20 cellular contexts compared by ENCODE assay signal in the genomic region with DNA sequence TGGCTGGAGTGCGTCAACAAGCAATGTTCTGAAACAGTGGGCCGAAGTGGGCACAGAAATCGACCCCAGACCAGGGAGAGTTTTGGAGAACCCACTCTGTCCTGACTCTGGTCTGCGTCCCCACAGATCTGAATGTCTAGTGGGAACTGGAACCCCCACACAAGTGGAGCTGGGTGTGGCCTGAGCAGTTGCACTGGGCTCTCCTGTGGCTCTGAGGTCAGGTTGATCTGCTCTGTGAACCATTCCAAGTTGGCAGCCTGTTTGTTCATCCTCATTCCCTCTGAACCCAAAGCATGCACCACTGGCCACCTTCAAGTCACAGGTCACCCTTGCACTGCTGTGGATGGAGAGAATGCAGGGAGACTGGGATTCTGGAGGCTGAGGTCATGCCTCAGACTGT.
DNase-seq lines count a peak whose midpoint lies in the region; ATAC-seq and TF ChIP-seq lines count a peak whose summit lies in the region.
"Had no signal": no experiment of that assay in that cellular context is flagged by ENCODE, and none has a peak within 500 bp of the region (broad histone marks: within the 10 kb centered on the region; RNA-seq: fewer than 3 reads in every experiment).

No MANE protein-coding gene starts in this region.

- H3K4me3 Mint-ChIP-seq in activated CD8-positive, alpha-beta T cell treated with anti-CD3 and anti-CD28 coated beads, Interleukin-2, amount 10 ng/mL, durations not matched to agents 7 days and 5 days = no peak overlapping the region
- no peak overlapping the region for H3K4me3 Mint-ChIP-seq in activated CD8-positive, alpha-beta T cell treated with anti-CD3 and anti-CD28 coated beads for 36 hours
- H3K4me3 Mint-ChIP-seq: CD4-positive, CD25-positive, alpha-beta regulatory T cell; CD8-positive, alpha-beta T cell had no signal

- POLR2A ChIA-PET in activated CD8-positive, alpha-beta T cell treated with anti-CD3 and anti-CD28 coated beads, Interleukin-2, amount 10 ng/mL, durations not matched to agents 7 days and 5 days (lab: Charles Lee) = no interaction called here
- POLR2A ChIA-PET in activated CD8-positive, alpha-beta T cell treated with anti-CD3 and anti-CD28 coated beads for 36 hours (lab: Charles Lee) = no interaction called here

- H3K4me2 ChIP-seq in MM.1S (ENCODE audit: low read depth, low read length) = no peak overlapping the region
- H3K4me2 ChIP-seq: A549 had no signal

- ATAC-seq in activated CD8-positive, alpha-beta T cell treated with anti-CD3 and anti-CD28 coated beads, Interleukin-2, amount 10 ng/mL, durations not matched to agents 7 days and 5 days = no peak
- no peak for ATAC-seq in activated CD8-positive, alpha-beta T cell treated with anti-CD3 and anti-CD28 coated beads for 36 hours
- no peak for ATAC-seq in HG02610 (IDR thresholded peaks at IDR 0.05; ENCODE audit: unreplicated experiment)
- ATAC-seq in HG02973 (IDR thresholded peaks at IDR 0.05; ENCODE audit: unreplicated experiment) = no peak
- ATAC-seq: A549; CD8-positive, alpha-beta T cell had no signal

- H3K27me3 ChIP-seq in MM.1S (replicated peaks; ENCODE audit: insufficient read depth, low read length) = no peaks in the 10 kb centered on the region
- H3K27me3 ChIP-seq in vagina = no peaks in the 10 kb centered on the region
- H3K27me3 ChIP-seq: BE2C had no signal

- no peaks in the 10 kb centered on the region for H3K36me3 Mint-ChIP-seq in activated CD8-positive, alpha-beta T cell treated with anti-CD3 and anti-CD28 coated beads, Interleukin-2, amount 10 ng/mL, durations not matched to agents 7 days and 5 days (ENCODE audit: low read depth)
- no peaks in the 10 kb centered on the region for H3K36me3 Mint-ChIP-seq in activated CD8-positive, alpha-beta T cell treated with anti-CD3 and anti-CD28 coated beads for 36 hours (ENCODE audit: low read depth)
- H3K36me3 Mint-ChIP-seq: CD4-positive, CD25-positive, alpha-beta regulatory T cell; CD8-positive, alpha-beta T cell had no signal

- H3K36me3 ChIP-seq in MM.1S (replicated peaks; ENCODE audit: insufficient read depth, low read length) = no peaks in the 10 kb centered on the region
- H3K36me3 ChIP-seq in vagina = no peaks in the 10 kb centered on the region
- H3K36me3 ChIP-seq: BE2C had no signal

- H3K27ac Mint-ChIP-seq in activated CD8-positive, alpha-beta T cell treated with anti-CD3 and anti-CD28 coated beads, Interleukin-2, amount 10 ng/mL, durations not matched to agents 7 days and 5 days = no peak overlapping the region
- H3K27ac Mint-ChIP-seq in activated CD8-positive, alpha-beta T cell treated with anti-CD3 and anti-CD28 coated beads for 36 hours = no peak overlapping the region
- H3K27ac Mint-ChIP-seq: CD4-positive, CD25-positive, alpha-beta regulatory T cell; CD8-positive, alpha-beta T cell had no signal

- no peaks in the 10 kb centered on the region for H4K20me1 ChIP-seq in MM.1S (ENCODE audit: insufficient read depth, low read length)

- no peaks in the 10 kb centered on the region for H3K9me3 Mint-ChIP-seq in activated CD8-positive, alpha-beta T cell treated with anti-CD3 and anti-CD28 coated beads, Interleukin-2, amount 10 ng/mL, durations not matched to agents 7 days and 5 days (ENCODE audit: insufficient read depth)
- no peaks in the 10 kb centered on the region for H3K9me3 Mint-ChIP-seq in activated CD8-positive, alpha-beta T cell treated with anti-CD3 and anti-CD28 coated beads for 36 hours
- H3K9me3 Mint-ChIP-seq: CD8-positive, alpha-beta T cell had no signal

- CTCF ChIA-PET in activated CD8-positive, alpha-beta T cell treated with anti-CD3 and anti-CD28 coated beads, Interleukin-2, amount 10 ng/mL, durations not matched to agents 7 days and 5 days (lab: Charles Lee) = interaction anchor here (0.7 to 11.4 kb wide), 7 partner anchors 9 to 157 kb away, joined by 3 to 430 read pairs (median 3); no protein-coding TSS in a partner anchor
- CTCF ChIA-PET in activated CD8-positive, alpha-beta T cell treated with anti-CD3 and anti-CD28 coated beads for 36 hours (lab: Charles Lee) = interaction anchor here (0.7 to 2.1 kb wide), 5 partner anchors 71 to 156 kb away, joined by 3 to 14 read pairs (median 3); no protein-coding TSS in a partner anchor

- peaks cover 22% of the 10 kb centered on the region for H3F3A ChIP-seq in MM.1S (ENCODE audit: insufficient read depth, low read length)

- H3K4me3 ChIP-seq in MM.1S (ENCODE audit: low read length) (no peak overlapping the region), vagina (no peak overlapping the region)
- H3K4me3 ChIP-seq: A549 had no signal

- H3K4me1 Mint-ChIP-seq in activated CD8-positive, alpha-beta T cell treated with anti-CD3 and anti-CD28 coated beads, Interleukin-2, amount 10 ng/mL, durations not matched to agents 7 days and 5 days (ENCODE audit: low read depth) = peaks cover 35% of the 10 kb centered on the region
- peaks cover 26% of the 10 kb centered on the region for H3K4me1 Mint-ChIP-seq in activated CD8-positive, alpha-beta T cell treated with anti-CD3 and anti-CD28 coated beads for 36 hours (ENCODE audit: low read depth)

- H3K4me1 ChIP-seq in MM.1S (ENCODE audit: low read length) (peaks cover 23% of the 10 kb centered on the region), vagina (peaks cover 15% of the 10 kb centered on the region)
- H3K4me1 ChIP-seq: BE2C had no signal

- DNase-seq in activated CD8-positive, alpha-beta T cell treated with anti-CD3 and anti-CD28 coated beads, Interleukin-2, amount 10 ng/mL, durations not matched to agents 7 days and 5 days = peak; percentile 17
- DNase-seq in activated CD8-positive, alpha-beta T cell treated with anti-CD3 and anti-CD28 coated beads for 36 hours = no peak
- DNase-seq in MM.1S = no peak
- peak; percentile 2 for DNase-seq in glomerular visceral epithelial cell (ENCODE audit: extremely low spot score)
- no peak for DNase-seq in vagina (ENCODE audit: extremely low spot score in 2 of 2)
- DNase-seq: 8988T; ACHN; AML-193; BE2C; Caco-2; CD4-positive, CD25-positive, alpha-beta regulatory T cell; CD8-positive, alpha-beta T cell; DMS153; DND-41; H7; HCEC 1CT had no signal

- no peak for TF ChIP-seq CTCF in activated CD8-positive, alpha-beta T cell treated with anti-CD3 and anti-CD28 coated beads for 36 hours (IDR thresholded peaks at IDR 0.05)
- TF ChIP-seq CTCF in MM.1S (IDR thresholded peaks at IDR 0.05; ENCODE audit: low read length) (no peak), vagina (IDR thresholded peaks at IDR 0.05) (no peak)

- no peaks in the 10 kb centered on the region for H3K27me3 Mint-ChIP-seq in activated CD8-positive, alpha-beta T cell treated with anti-CD3 and anti-CD28 coated beads, Interleukin-2, amount 10 ng/mL, durations not matched to agents 7 days and 5 days (ENCODE audit: low read depth)
- peaks cover 3% of the 10 kb centered on the region for H3K27me3 Mint-ChIP-seq in activated CD8-positive, alpha-beta T cell treated with anti-CD3 and anti-CD28 coated beads for 36 hours

- H3K27ac ChIP-seq in MM.1S (ENCODE audit: low read length) = no peak overlapping the region
- H3K27ac ChIP-seq in vagina = no peak overlapping the region
- H3K27ac ChIP-seq: A549, C4-2B had no signal

- intact Hi-C loops in activated CD8-positive, alpha-beta T cell treated with anti-CD3 and anti-CD28 coated beads for 36 hours (cut with micrococcal nuclease) = loop anchor here (10.0 kb wide), 1 partner anchor 269 kb away; no protein-coding TSS in a partner anchor
- intact Hi-C loops in vagina (cut with DNase I) = loop anchor here (2.0 kb wide), 1 partner anchor 113 kb away; no protein-coding TSS in a partner anchor

- H3K9me2 ChIP-seq in MM.1S (replicated peaks; ENCODE audit: insufficient read depth, low read length) = no peaks in the 10 kb centered on the region

- no peaks in the 10 kb centered on the region for H3K79me2 ChIP-seq in MM.1S (ENCODE audit: low read length)

- H2AFZ ChIP-seq in MM.1S (ENCODE audit: low read length) = 0 out of 2 replicates have a peak overlapping the region, but pooled peaks have one; percentile 7

- H3K9me3 ChIP-seq in MM.1S (replicated peaks; ENCODE audit: insufficient read depth, low read length) (no peaks in the 10 kb centered on the region), vagina (no peaks in the 10 kb centered on the region)
- H3K9me3 ChIP-seq: A549, BE2C, Caco-2 had no signal

- H3K9ac ChIP-seq in MM.1S (ENCODE audit: low read length) = no peak overlapping the region

- no peak for TF ChIP-seq POLR2A in vagina (IDR thresholded peaks at IDR 0.05)

Comparison
In these comparisons a context has a peak if more than half of its experiments do, and no peak if none do; other contexts are left out.
1. DNase-seq: peak in activated CD8-positive, alpha-beta T cell treated with anti-CD3 and anti-CD28 coated beads, Interleukin-2, amount 10 ng/mL, durations not matched to agents 7 days and 5 days (single experiment) and glomerular visceral epithelial cell (single experiment); none in activated CD8-positive, alpha-beta T cell treated with anti-CD3 and anti-CD28 coated beads for 36 hours (single experiment), MM.1S (single experiment) and vagina (0 of 2).